Comparison of ENCODE assay signal across 8 cellular contexts in genomic region chr12:89349814-89350213, GRCh38. TPM values are rescaled to one million over a fixed set of nuclear protein-coding genes. Genes with fewer than 3 reads are reported as not detected.
A peak's percentile ranks its signal among the peaks of the same experiment; 100 is the strongest.
DNase-seq lines count a peak whose midpoint lies in the region; ATAC-seq and TF ChIP-seq lines count a peak whose summit lies in the region.

No MANE protein-coding gene starts in this region.

- peak overlapping the region; percentile 61 to 99 for H3K27ac ChIP-seq in lung (ENCODE audit: low read depth in 1 of 2, low read length in 1 of 2)
- H3K27ac ChIP-seq in urinary bladder (ENCODE audit: low read depth), result no peak overlapping the region

- no peak for ATAC-seq in central memory CD8-positive, alpha-beta T cell (replicated peaks; ENCODE audit: extremely low read depth, poor library complexity, severe bottlenecking)
- ATAC-seq in lung (ENCODE audit: insufficient read depth, low FRiP score) (no peak), GM21619 (IDR thresholded peaks at IDR 0.05; ENCODE audit: unreplicated experiment) (no peak), HG02610 (IDR thresholded peaks at IDR 0.05; ENCODE audit: unreplicated experiment) (no peak)

- no peak overlapping the region for H3K27ac Mint-ChIP-seq in central memory CD8-positive, alpha-beta T cell (ENCODE audit: low read depth)

- peaks cover 0 to 11% of the 10 kb centered on the region in 2 donors for H3K4me1 ChIP-seq in lung (ENCODE audit: control insufficient read depth in 2 of 2, insufficient read depth in 2 of 2, low read length in 2 of 2)
- no peaks in the 10 kb centered on the region for H3K4me1 ChIP-seq in urinary bladder (ENCODE audit: insufficient read depth)

- peaks cover 71% of the 10 kb centered on the region for H3K4me1 Mint-ChIP-seq in central memory CD8-positive, alpha-beta T cell

- peak overlapping the region; percentile 79 for H3K4me3 ChIP-seq in lung
- H3K4me3 ChIP-seq in urinary bladder (ENCODE audit: low read depth, low read length), result peak overlapping the region; percentile 67

- TF ChIP-seq CTCF in lung (IDR thresholded peaks at IDR 0.05; ENCODE audit: control extremely low read depth, extremely low read depth), result no peak

- WGBS in lung, 2 donors, result 4 to 13% methylated on average over 6 of the region's 6 CpGs
- 40% methylated on average over 6 of the region's 6 CpGs for WGBS in urinary bladder

- peak; percentile 5 for DNase-seq in NCI-H446 treated with DMSO at 0.1 percent for 48 hours (lab: John Stamatoyannopoulos, UW)
- DNase-seq in NCI-H446 (lab: John Stamatoyannopoulos, UW), result no peak
- peak; percentile 33 for DNase-seq in NCI-H2196 treated with DMSO at 0.1 percent for 48 hours (lab: John Stamatoyannopoulos, UW; ENCODE audit: unreplicated experiment)
- no peak for DNase-seq in central memory CD8-positive, alpha-beta T cell (ENCODE audit: low spot score in 2 of 2)
- DNase-seq in lung (ENCODE audit: low spot score), result peak; percentile 65

- no peaks in the 10 kb centered on the region for H3K9me3 Mint-ChIP-seq in central memory CD8-positive, alpha-beta T cell

- peaks cover 18% of the 10 kb centered on the region for H3K36me3 Mint-ChIP-seq in central memory CD8-positive, alpha-beta T cell (ENCODE audit: insufficient read depth)

- H3K36me3 ChIP-seq in lung (ENCODE audit: control insufficient read depth in 2 of 2, insufficient read depth in 2 of 2, low read length in 2 of 2) (peaks cover 0 to 10% of the 10 kb centered on the region in 2 donors), urinary bladder (ENCODE audit: insufficient read depth) (no peaks in the 10 kb centered on the region)

- peak overlapping the region; percentile 81 for H3K4me3 Mint-ChIP-seq in central memory CD8-positive, alpha-beta T cell

- H3K9me3 ChIP-seq in lung (ENCODE audit: control insufficient read depth in 2 of 2, insufficient read depth in 1 of 2, low read length in 1 of 2), result peaks cover 0 to 1% of the 10 kb centered on the region in 2 donors

- H3K27me3 Mint-ChIP-seq in central memory CD8-positive, alpha-beta T cell, result no peaks in the 10 kb centered on the region

- H3K27me3 ChIP-seq in lung (ENCODE audit: control insufficient read depth, insufficient read depth), result no peaks in the 10 kb centered on the region

RNA-seq across cellular contexts. Expression of gene DUSP6, which starts 2.5 kb away (rescaled TPM):
- total RNA-seq in lung (100 to 1,000 TPM; 168 to 187 TPM), urinary bladder (77.1 TPM)
- polyA plus RNA-seq in lung (100 to 1,000 TPM in 1 of 2 donors, 10 to 100 TPM in 1; 37.8 to 141 TPM), urinary bladder (66.1 TPM)

Comparison
In these comparisons a context has a peak if more than half of its experiments do, and no peak if none do; other contexts are left out.
1. DNase-seq: peak in NCI-H446 treated with DMSO at 0.1 percent for 48 hours (single experiment), NCI-H2196 treated with DMSO at 0.1 percent for 48 hours (single experiment) and lung (single experiment); none in NCI-H446 (0 of 2) and central memory CD8-positive, alpha-beta T cell (0 of 2).